2 cellular contexts compared by ENCODE assay signal in the genomic region with DNA sequence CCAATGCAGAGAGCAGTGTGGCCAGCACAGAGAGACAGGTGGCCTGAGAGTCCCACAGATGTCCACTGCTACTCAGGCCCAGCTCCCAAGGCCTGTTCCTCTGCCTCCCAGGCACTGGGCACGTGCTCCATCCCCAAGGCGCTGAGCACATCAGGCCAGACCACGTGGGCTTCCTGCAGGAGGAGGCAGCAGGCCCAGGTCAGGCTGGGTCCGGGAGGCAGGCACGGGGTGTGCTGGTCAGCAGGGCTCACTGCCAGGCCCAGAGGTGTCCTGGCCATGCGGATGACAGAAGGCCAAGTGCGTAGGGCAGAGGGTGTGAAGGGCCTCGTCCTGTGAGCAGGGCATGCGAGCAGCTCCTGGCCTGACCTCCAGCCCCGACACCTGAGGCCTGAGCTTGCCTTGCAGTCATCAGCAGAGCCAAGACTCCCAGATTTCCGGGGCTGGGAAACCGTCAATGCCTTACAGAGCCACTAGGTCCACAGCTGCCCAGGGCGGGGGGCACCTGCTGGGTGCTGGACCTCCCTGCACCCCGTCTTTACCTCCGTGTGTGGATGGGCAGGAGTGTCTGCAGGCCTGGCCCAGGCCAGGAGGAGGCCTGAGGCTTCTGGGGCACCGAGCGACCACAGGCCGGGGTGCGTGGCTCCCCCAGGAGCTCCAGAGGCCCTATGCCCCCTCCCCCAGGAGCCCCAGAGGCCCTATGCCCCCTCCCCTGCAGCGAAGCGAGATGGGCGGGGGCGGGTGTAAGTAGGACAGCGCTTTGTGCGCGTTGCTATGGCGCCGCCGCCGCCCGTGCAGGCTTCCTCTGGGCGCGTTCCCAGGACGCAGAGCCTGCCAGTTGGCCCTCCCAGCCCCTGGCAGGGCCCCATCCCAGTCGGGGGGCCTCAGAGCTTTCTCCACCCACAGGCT.
TF ChIP-seq lines count a peak whose summit lies in the region.

No MANE protein-coding gene starts in this region.

TF ChIP-seq in IMR-90, 13 proteins besides CTCF, POLR2A, EP300 and RAD21:
- TF ChIP-seq CEBPB (IDR thresholded peaks at IDR 0.05; ENCODE audit: low read depth, low read length) (no peak), SMC3 (IDR thresholded peaks at IDR 0.05; ENCODE audit: low read depth, low read length) (no peak), NFE2L2 (IDR thresholded peaks at IDR 0.05; ENCODE audit: low read depth, low read length) (no peak), MXI1 (IDR thresholded peaks at IDR 0.05; ENCODE audit: borderline replicate concordance, low read depth, low read length) (no peak), BHLHE40 (IDR thresholded peaks at IDR 0.05; ENCODE audit: low read depth, low read length) (no peak), CHD1 (IDR thresholded peaks at IDR 0.05; ENCODE audit: low read depth, low read length) (no peak), RCOR1 (IDR thresholded peaks at IDR 0.05; ENCODE audit: insufficient replicate concordance, low read length) (no peak), MAFK (IDR thresholded peaks at IDR 0.05; ENCODE audit: low read depth, low read length) (no peak), MAZ (IDR thresholded peaks at IDR 0.05; ENCODE audit: borderline replicate concordance, low read depth, low read length) (no peak), FOS (IDR thresholded peaks at IDR 0.05; ENCODE audit: low read depth, low read length) (no peak), RFX5 (IDR thresholded peaks at IDR 0.05; ENCODE audit: low read depth, low read length) (no peak)
- TF ChIP-seq, protein P1, sequence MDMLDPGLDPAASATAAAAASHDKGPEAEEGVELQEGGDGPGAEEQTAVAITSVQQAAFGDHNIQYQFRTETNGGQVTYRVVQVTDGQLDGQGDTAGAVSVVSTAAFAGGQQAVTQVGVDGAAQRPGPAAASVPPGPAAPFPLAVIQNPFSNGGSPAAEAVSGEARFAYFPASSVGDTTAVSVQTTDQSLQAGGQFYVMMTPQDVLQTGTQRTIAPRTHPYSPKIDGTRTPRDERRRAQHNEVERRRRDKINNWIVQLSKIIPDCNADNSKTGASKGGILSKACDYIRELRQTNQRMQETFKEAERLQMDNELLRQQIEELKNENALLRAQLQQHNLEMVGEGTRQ (IDR thresholded peaks at IDR 0.05; ENCODE audit: low read depth, low read length), result no peak
- TF ChIP-seq, protein P2, sequence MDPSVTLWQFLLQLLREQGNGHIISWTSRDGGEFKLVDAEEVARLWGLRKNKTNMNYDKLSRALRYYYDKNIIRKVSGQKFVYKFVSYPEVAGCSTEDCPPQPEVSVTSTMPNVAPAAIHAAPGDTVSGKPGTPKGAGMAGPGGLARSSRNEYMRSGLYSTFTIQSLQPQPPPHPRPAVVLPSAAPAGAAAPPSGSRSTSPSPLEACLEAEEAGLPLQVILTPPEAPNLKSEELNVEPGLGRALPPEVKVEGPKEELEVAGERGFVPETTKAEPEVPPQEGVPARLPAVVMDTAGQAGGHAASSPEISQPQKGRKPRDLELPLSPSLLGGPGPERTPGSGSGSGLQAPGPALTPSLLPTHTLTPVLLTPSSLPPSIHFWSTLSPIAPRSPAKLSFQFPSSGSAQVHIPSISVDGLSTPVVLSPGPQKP (IDR thresholded peaks at IDR 0.05; ENCODE audit: borderline replicate concordance, low read depth, low read length), result no peak

TF ChIP-seq in HepG2, 621 proteins besides CTCF, POLR2A, EP300 and RAD21 (continues in another document):
- TF ChIP-seq, protein P3, sequence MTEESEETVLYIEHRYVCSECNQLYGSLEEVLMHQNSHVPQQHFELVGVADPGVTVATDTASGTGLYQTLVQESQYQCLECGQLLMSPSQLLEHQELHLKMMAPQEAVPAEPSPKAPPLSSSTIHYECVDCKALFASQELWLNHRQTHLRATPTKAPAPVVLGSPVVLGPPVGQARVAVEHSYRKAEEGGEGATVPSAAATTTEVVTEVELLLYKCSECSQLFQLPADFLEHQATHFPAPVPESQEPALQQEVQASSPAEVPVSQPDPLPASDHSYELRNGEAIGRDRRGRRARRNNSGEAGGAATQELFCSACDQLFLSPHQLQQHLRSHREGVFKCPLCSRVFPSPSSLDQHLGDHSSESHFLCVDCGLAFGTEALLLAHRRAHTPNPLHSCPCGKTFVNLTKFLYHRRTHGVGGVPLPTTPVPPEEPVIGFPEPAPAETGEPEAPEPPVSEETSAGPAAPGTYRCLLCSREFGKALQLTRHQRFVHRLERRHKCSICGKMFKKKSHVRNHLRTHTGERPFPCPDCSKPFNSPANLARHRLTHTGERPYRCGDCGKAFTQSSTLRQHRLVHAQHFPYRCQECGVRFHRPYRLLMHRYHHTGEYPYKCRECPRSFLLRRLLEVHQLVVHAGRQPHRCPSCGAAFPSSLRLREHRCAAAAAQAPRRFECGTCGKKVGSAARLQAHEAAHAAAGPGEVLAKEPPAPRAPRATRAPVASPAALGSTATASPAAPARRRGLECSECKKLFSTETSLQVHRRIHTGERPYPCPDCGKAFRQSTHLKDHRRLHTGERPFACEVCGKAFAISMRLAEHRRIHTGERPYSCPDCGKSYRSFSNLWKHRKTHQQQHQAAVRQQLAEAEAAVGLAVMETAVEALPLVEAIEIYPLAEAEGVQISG (CRISPR knock-in tag; IDR thresholded peaks at IDR 0.05), result 0 out of 2 replicates have a peak, but pooled peaks have one; percentile 18
- TF ChIP-seq ZSCAN30 (CRISPR knock-in tag; IDR thresholded peaks at IDR 0.05), result no peak
- 0 out of 2 replicates have a peak, but pooled peaks have one; percentile 17 for TF ChIP-seq IRF2 (CRISPR knock-in tag; IDR thresholded peaks at IDR 0.05)
- peak; percentile 60 for TF ChIP-seq SALL1 (CRISPR knock-in tag; IDR thresholded peaks at IDR 0.05)
- TF ChIP-seq, protein P4, sequence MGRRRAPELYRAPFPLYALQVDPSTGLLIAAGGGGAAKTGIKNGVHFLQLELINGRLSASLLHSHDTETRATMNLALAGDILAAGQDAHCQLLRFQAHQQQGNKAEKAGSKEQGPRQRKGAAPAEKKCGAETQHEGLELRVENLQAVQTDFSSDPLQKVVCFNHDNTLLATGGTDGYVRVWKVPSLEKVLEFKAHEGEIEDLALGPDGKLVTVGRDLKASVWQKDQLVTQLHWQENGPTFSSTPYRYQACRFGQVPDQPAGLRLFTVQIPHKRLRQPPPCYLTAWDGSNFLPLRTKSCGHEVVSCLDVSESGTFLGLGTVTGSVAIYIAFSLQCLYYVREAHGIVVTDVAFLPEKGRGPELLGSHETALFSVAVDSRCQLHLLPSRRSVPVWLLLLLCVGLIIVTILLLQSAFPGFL (CRISPR knock-in tag; IDR thresholded peaks at IDR 0.05), result no peak
- TF ChIP-seq ZMYM3 (CRISPR knock-in tag; IDR thresholded peaks at IDR 0.05), result no peak
- peak; percentile 33; the same call in 1 of the 2 replicates for TF ChIP-seq SOX5 (CRISPR knock-in tag; IDR thresholded peaks at IDR 0.05; ENCODE audit: borderline replicate concordance)
- TF ChIP-seq MXI1 (IDR thresholded peaks at IDR 0.05; ENCODE audit: borderline replicate concordance, low read depth, low read length), result 0 out of 3 replicates have a peak, but pooled peaks have one; percentile 20
- no peak for TF ChIP-seq STAT5B (CRISPR knock-in tag; IDR thresholded peaks at IDR 0.05)
- peak; percentile 79; the same call in 1 of the 2 replicates for TF ChIP-seq ZNF616 (CRISPR knock-in tag; IDR thresholded peaks at IDR 0.05; ENCODE audit: low read depth)
- 0 out of 2 replicates have a peak, but pooled peaks have one; percentile 24 for TF ChIP-seq AKAP8 (CRISPR knock-in tag; IDR thresholded peaks at IDR 0.05)
- TF ChIP-seq ZNF749 (CRISPR knock-in tag; IDR thresholded peaks at IDR 0.05; ENCODE audit: borderline replicate concordance), result no peak
- TF ChIP-seq, protein P5, sequence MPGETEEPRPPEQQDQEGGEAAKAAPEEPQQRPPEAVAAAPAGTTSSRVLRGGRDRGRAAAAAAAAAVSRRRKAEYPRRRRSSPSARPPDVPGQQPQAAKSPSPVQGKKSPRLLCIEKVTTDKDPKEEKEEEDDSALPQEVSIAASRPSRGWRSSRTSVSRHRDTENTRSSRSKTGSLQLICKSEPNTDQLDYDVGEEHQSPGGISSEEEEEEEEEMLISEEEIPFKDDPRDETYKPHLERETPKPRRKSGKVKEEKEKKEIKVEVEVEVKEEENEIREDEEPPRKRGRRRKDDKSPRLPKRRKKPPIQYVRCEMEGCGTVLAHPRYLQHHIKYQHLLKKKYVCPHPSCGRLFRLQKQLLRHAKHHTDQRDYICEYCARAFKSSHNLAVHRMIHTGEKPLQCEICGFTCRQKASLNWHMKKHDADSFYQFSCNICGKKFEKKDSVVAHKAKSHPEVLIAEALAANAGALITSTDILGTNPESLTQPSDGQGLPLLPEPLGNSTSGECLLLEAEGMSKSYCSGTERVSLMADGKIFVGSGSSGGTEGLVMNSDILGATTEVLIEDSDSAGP (CRISPR knock-in tag; IDR thresholded peaks at IDR 0.05; ENCODE audit: borderline replicate concordance), result 0 out of 2 replicates have a peak, but pooled peaks have one; percentile 7
- no peak for TF ChIP-seq ZNF446 (CRISPR knock-in tag; IDR thresholded peaks at IDR 0.05)
- 0 out of 2 replicates have a peak, but pooled peaks have one; percentile 33 for TF ChIP-seq ZNF468 (CRISPR knock-in tag; IDR thresholded peaks at IDR 0.05)
- no peak for TF ChIP-seq SP2 (CRISPR knock-in tag; IDR thresholded peaks at IDR 0.05)
- no peak for TF ChIP-seq ZNF782 (CRISPR knock-in tag; IDR thresholded peaks at IDR 0.05; ENCODE audit: borderline replicate concordance)
- peak; percentile 66; the same call in 1 of the 2 replicates for TF ChIP-seq MYC (CRISPR knock-in tag; IDR thresholded peaks at IDR 0.05; ENCODE audit: borderline replicate concordance)
- 0 out of 2 replicates have a peak, but pooled peaks have one; percentile 42 for TF ChIP-seq ERF (CRISPR knock-in tag; IDR thresholded peaks at IDR 0.05)
- no peak for TF ChIP-seq ZNF510 (CRISPR knock-in tag; IDR thresholded peaks at IDR 0.05; ENCODE audit: low read depth)
- TF ChIP-seq ZFP62 (CRISPR knock-in tag; IDR thresholded peaks at IDR 0.05), result no peak
- TF ChIP-seq ZFP36L1 (CRISPR knock-in tag; IDR thresholded peaks at IDR 0.05), result 0 out of 2 replicates have a peak, but pooled peaks have one; percentile 63
- no peak for TF ChIP-seq PHF8 (CRISPR knock-in tag; IDR thresholded peaks at IDR 0.05)
- TF ChIP-seq NRL (CRISPR knock-in tag; IDR thresholded peaks at IDR 0.05; ENCODE audit: borderline replicate concordance), result peak; percentile 35; the same call in 1 of the 2 replicates
- TF ChIP-seq ZNF383 (CRISPR knock-in tag; IDR thresholded peaks at IDR 0.05; ENCODE audit: borderline replicate concordance), result no peak
- TF ChIP-seq RNF2 (conservative IDR thresholded peaks at IDR 0.05; ENCODE audit: low read depth), result peak; percentile 58; the same call in 1 of the 2 replicates
- no peak for TF ChIP-seq KAT8 (CRISPR knock-in tag; IDR thresholded peaks at IDR 0.05)
- TF ChIP-seq, protein P6, sequence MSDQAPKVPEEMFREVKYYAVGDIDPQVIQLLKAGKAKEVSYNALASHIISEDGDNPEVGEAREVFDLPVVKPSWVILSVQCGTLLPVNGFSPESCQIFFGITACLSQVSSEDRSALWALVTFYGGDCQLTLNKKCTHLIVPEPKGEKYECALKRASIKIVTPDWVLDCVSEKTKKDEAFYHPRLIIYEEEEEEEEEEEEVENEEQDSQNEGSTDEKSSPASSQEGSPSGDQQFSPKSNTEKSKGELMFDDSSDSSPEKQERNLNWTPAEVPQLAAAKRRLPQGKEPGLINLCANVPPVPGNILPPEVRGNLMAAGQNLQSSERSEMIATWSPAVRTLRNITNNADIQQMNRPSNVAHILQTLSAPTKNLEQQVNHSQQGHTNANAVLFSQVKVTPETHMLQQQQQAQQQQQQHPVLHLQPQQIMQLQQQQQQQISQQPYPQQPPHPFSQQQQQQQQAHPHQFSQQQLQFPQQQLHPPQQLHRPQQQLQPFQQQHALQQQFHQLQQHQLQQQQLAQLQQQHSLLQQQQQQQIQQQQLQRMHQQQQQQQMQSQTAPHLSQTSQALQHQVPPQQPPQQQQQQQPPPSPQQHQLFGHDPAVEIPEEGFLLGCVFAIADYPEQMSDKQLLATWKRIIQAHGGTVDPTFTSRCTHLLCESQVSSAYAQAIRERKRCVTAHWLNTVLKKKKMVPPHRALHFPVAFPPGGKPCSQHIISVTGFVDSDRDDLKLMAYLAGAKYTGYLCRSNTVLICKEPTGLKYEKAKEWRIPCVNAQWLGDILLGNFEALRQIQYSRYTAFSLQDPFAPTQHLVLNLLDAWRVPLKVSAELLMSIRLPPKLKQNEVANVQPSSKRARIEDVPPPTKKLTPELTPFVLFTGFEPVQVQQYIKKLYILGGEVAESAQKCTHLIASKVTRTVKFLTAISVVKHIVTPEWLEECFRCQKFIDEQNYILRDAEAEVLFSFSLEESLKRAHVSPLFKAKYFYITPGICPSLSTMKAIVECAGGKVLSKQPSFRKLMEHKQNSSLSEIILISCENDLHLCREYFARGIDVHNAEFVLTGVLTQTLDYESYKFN (CRISPR knock-in tag; conservative IDR thresholded peaks at IDR 0.05), result no peak
- TF ChIP-seq ZNF124 (CRISPR knock-in tag; IDR thresholded peaks at IDR 0.05), result no peak
- TF ChIP-seq ZFY (CRISPR knock-in tag; IDR thresholded peaks at IDR 0.05), result peak; percentile 80
- TF ChIP-seq RFX3 (CRISPR knock-in tag; IDR thresholded peaks at IDR 0.05), result no peak
- TF ChIP-seq, protein P1 (IDR thresholded peaks at IDR 0.05; ENCODE audit: low read depth, low read length), result peak; percentile 59
- TF ChIP-seq, protein P1 (CRISPR knock-in tag; IDR thresholded peaks at IDR 0.05; ENCODE audit: borderline replicate concordance), result no peak
- no peak for TF ChIP-seq ZNF335 (CRISPR knock-in tag; IDR thresholded peaks at IDR 0.05)
- 0 out of 2 replicates have a peak, but pooled peaks have one; percentile 47 for TF ChIP-seq ZIK1 (CRISPR knock-in tag; IDR thresholded peaks at IDR 0.05; ENCODE audit: borderline replicate concordance, low read depth)
- no peak for TF ChIP-seq ZNF674 (CRISPR knock-in tag; IDR thresholded peaks at IDR 0.05; ENCODE audit: low read depth)
- no peak for TF ChIP-seq GZF1 (CRISPR knock-in tag; IDR thresholded peaks at IDR 0.05)
- TF ChIP-seq MZF1 (CRISPR knock-in tag; IDR thresholded peaks at IDR 0.05; ENCODE audit: borderline replicate concordance), result no peak
- no peak for TF ChIP-seq NFE2L2 (IDR thresholded peaks at IDR 0.05; ENCODE audit: low read length)
- TF ChIP-seq ZSCAN21 (CRISPR knock-in tag; IDR thresholded peaks at IDR 0.05; ENCODE audit: borderline replicate concordance), result peak; percentile 34; the same call in 1 of the 2 replicates
- no peak for TF ChIP-seq ZNF136 (CRISPR knock-in tag; IDR thresholded peaks at IDR 0.05; ENCODE audit: low read depth)
- TF ChIP-seq ZFX (CRISPR knock-in tag; IDR thresholded peaks at IDR 0.05; ENCODE audit: low read depth), result peak; percentile 81
- TF ChIP-seq MEIS2 (CRISPR knock-in tag; IDR thresholded peaks at IDR 0.05), result no peak
